Comparison of ENCODE assay signal across 34 cellular contexts in the genomic region with DNA sequence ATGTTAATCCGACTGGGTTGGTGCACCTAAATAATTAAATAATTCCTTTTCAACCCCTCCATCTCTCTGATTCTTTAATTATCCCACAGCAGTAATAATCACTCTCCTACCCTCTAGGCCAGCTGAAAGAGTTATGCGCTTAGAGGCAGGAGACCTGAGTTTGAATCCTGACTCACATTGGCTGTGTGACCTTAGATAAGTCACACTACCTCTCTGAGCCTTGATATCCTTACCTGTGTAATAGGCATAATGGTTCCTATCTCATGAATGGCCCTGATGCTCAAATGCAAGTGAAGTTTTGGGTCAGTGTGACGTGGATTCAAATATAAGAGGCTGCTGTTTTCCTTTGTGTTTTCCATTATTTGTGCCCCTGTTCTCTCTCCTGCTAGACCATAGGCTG. TPM values are rescaled to one million over a fixed set of nuclear protein-coding genes. Genes with fewer than 3 reads are reported as not detected.
"Had no signal": no experiment of that assay in that cellular context is flagged by ENCODE, and none has a peak within 500 bp of the region (broad histone marks: within the 10 kb centered on the region; RNA-seq: fewer than 3 reads in every experiment).

No MANE protein-coding gene starts in this region.

- H3K27ac Mint-ChIP-seq: activated CD4-positive, alpha-beta memory T cell treated with anti-CD3 and anti-CD28 coated beads, Interleukin-2, amount 10 ng/mL, durations not matched to agents 7 days and 5 days; activated CD4-positive, alpha-beta T cell treated with anti-CD3 and anti-CD28 coated beads, Interleukin-2, amount 10 ng/mL, durations not matched to agents 24 days and 14 days; activated naive CD4-positive, alpha-beta T cell treated with anti-CD3 and anti-CD28 coated beads, Interleukin-2, amount 50 U/mL, for 72 hours; activated T-cell treated with anti-CD3 and anti-CD28 coated beads, Interleukin-2, amount 50 U/mL, for 24 hours; activated T-helper 17 cell treated with anti-CD3 and anti-CD28 coated beads, Interleukin-2, amount 50 U/mL, for 72 hours; naive thymus-derived CD4-positive, alpha-beta T cell; neural progenitor cell; stimulated activated memory B cell treated with anti-CD40 and anti-IgM and Interleukin-4, amounts not matched to agents 10 μg/mL and 1 μg/mL and 100 μg/mL, for 72 hours; T-helper 1 cell treated with Interleukin-12 subunit alpha and Interleukin-12 subunit beta and Interleukin-4 antibody, amounts not matched to agents 30 μg/mL and 1 μg/mL, for 36 hours had no signal

- H3K36me3 Mint-ChIP-seq: activated naive CD4-positive, alpha-beta T cell treated with anti-CD3 and anti-CD28 coated beads, Interleukin-2, amount 50 U/mL, for 72 hours; naive thymus-derived CD4-positive, alpha-beta T cell; neural progenitor cell; stimulated activated memory B cell treated with anti-CD40 and anti-IgM and Interleukin-4, amounts not matched to agents 10 μg/mL and 1 μg/mL and 100 μg/mL, for 72 hours had no signal

- FAIRE-seq: bronchial epithelial cell, keratinocyte, small intestine had no signal

- H3K36me3 ChIP-seq: esophagus squamous epithelium, neural progenitor cell, sigmoid colon, suprapubic skin, tibial nerve had no signal

- H3K4me1 Mint-ChIP-seq: activated CD4-positive, alpha-beta T cell treated with anti-CD3 and anti-CD28 coated beads, Interleukin-2, amount 10 ng/mL, durations not matched to agents 24 days and 14 days; activated T-helper 17 cell treated with anti-CD3 and anti-CD28 coated beads, Interleukin-2, amount 50 U/mL, for 72 hours; central memory CD8-positive, alpha-beta T cell; naive thymus-derived CD4-positive, alpha-beta T cell; stimulated activated memory B cell treated with anti-CD40 and anti-IgM and Interleukin-4, amounts not matched to agents 10 μg/mL and 1 μg/mL and 100 μg/mL, for 72 hours had no signal

- H3K9me3 ChIP-seq: esophagus squamous epithelium, sigmoid colon, suprapubic skin, tibial nerve had no signal

- DNase-seq: activated CD4-positive, alpha-beta memory T cell treated with anti-CD3 and anti-CD28 coated beads, Interleukin-2, amount 10 ng/mL, durations not matched to agents 7 days and 5 days; activated CD4-positive, alpha-beta T cell treated with anti-CD3 and anti-CD28 coated beads, Interleukin-2, amount 10 ng/mL, durations not matched to agents 24 days and 14 days; activated CD4-positive, CD25-positive, alpha-beta regulatory T cell treated with anti-CD3 and anti-CD28 coated beads, Interleukin-2, amount 50 U/mL, for 72 hours; activated CD8-positive, alpha-beta memory T cell treated with anti-CD3 and anti-CD28 coated beads, Interleukin-2, amount 50 U/mL, for 48 hours; activated T-cell treated with anti-CD3 and anti-CD28 coated beads, Interleukin-2, amount 50 U/mL, for 24 hours; dermis blood vessel endothelial cell; effector CD4-positive, alpha-beta T cell; esophagus squamous epithelium; foreskin melanocyte; glutamatergic neuron; left cardiac atrium; mammary epithelial cell; naive thymus-derived CD4-positive, alpha-beta T cell; occipital lobe; sigmoid colon; small intestine; stimulated activated CD4-positive, alpha-beta T cell treated with anti-CD3 and anti-CD28 coated beads, Interleukin-1b, Interleukin-23, amount 100 ng/mL, for 48 hours; stimulated activated CD4-positive, alpha-beta T cell treated with anti-CD3 and anti-CD28 coated beads, Interleukin-4, amount 100 ng/mL, for 4 hours; stimulated activated CD8-positive, alpha-beta memory T cell treated with anti-CD3 and anti-CD28 coated beads, Interleukin-4, amount 100 ng/mL, for 48 hours; SW 1271; T1000 had no signal

- H3K27me3 Mint-ChIP-seq: activated T-cell treated with anti-CD3 and anti-CD28 coated beads, Interleukin-2, amount 50 U/mL, for 24 hours; activated T-helper 17 cell treated with anti-CD3 and anti-CD28 coated beads, Interleukin-2, amount 50 U/mL, for 72 hours; central memory CD8-positive, alpha-beta T cell; naive thymus-derived CD4-positive, alpha-beta T cell; stimulated activated memory B cell treated with anti-CD40 and anti-IgM and Interleukin-4, amounts not matched to agents 10 μg/mL and 1 μg/mL and 100 μg/mL, for 72 hours had no signal

- ATAC-seq: activated naive CD4-positive, alpha-beta T cell treated with anti-CD3 and anti-CD28 coated beads, Interleukin-2, amount 50 U/mL, for 72 hours; activated T-helper 17 cell treated with anti-CD3 and anti-CD28 coated beads, Interleukin-2, amount 50 U/mL, for 72 hours; naive thymus-derived CD4-positive, alpha-beta T cell; stimulated activated memory B cell treated with anti-CD40 and anti-IgM and Interleukin-4, amounts not matched to agents 10 μg/mL and 1 μg/mL and 100 μg/mL, for 72 hours had no signal

- H3K4me1 ChIP-seq: parathyroid adenoma, tibial nerve had no signal

- H3K27me3 ChIP-seq: esophagus squamous epithelium, neural progenitor cell, sigmoid colon, suprapubic skin, tibial nerve had no signal

- H3K4me3 ChIP-seq: esophagus squamous epithelium, neural progenitor cell, sigmoid colon, suprapubic skin, tibial nerve had no signal

- H3K9me3 Mint-ChIP-seq: activated CD4-positive, alpha-beta memory T cell treated with anti-CD3 and anti-CD28 coated beads, Interleukin-2, amount 10 ng/mL, durations not matched to agents 7 days and 5 days; activated CD4-positive, alpha-beta T cell treated with anti-CD3 and anti-CD28 coated beads, Interleukin-2, amount 10 ng/mL, durations not matched to agents 24 days and 14 days; activated naive CD4-positive, alpha-beta T cell treated with anti-CD3 and anti-CD28 coated beads, Interleukin-2, amount 50 U/mL, for 72 hours; activated T-cell treated with anti-CD3 and anti-CD28 coated beads, Interleukin-2, amount 50 U/mL, for 24 hours; activated T-helper 17 cell treated with anti-CD3 and anti-CD28 coated beads, Interleukin-2, amount 50 U/mL, for 72 hours; central memory CD8-positive, alpha-beta T cell; naive thymus-derived CD4-positive, alpha-beta T cell; neural progenitor cell; stimulated activated memory B cell treated with anti-CD40 and anti-IgM and Interleukin-4, amounts not matched to agents 10 μg/mL and 1 μg/mL and 100 μg/mL, for 72 hours; T-helper 1 cell treated with Interleukin-12 subunit alpha and Interleukin-12 subunit beta and Interleukin-4 antibody, amounts not matched to agents 30 μg/mL and 1 μg/mL, for 36 hours had no signal

- H3K4me3 Mint-ChIP-seq: activated CD4-positive, alpha-beta memory T cell treated with anti-CD3 and anti-CD28 coated beads, Interleukin-2, amount 10 ng/mL, durations not matched to agents 7 days and 5 days; activated CD4-positive, alpha-beta T cell treated with anti-CD3 and anti-CD28 coated beads, Interleukin-2, amount 10 ng/mL, durations not matched to agents 24 days and 14 days; activated T-cell treated with anti-CD3 and anti-CD28 coated beads, Interleukin-2, amount 50 U/mL, for 24 hours; activated T-helper 17 cell treated with anti-CD3 and anti-CD28 coated beads, Interleukin-2, amount 50 U/mL, for 72 hours; central memory CD8-positive, alpha-beta T cell; naive thymus-derived CD4-positive, alpha-beta T cell; neural progenitor cell; stimulated activated memory B cell treated with anti-CD40 and anti-IgM and Interleukin-4, amounts not matched to agents 10 μg/mL and 1 μg/mL and 100 μg/mL, for 72 hours; T-helper 1 cell treated with Interleukin-12 subunit alpha and Interleukin-12 subunit beta and Interleukin-4 antibody, amounts not matched to agents 30 μg/mL and 1 μg/mL, for 36 hours had no signal

- H3K4me2 ChIP-seq: neural progenitor cell had no signal

- H3K27ac ChIP-seq: epithelial cell of prostate, esophagus squamous epithelium, neural progenitor cell, parathyroid adenoma, tibial nerve had no signal

RNA-seq across cellular contexts. Expression of a gene that starts 8.1 kb away (rescaled TPM):
- total RNA-seq: activated CD4-positive, alpha-beta memory T cell treated with anti-CD3 and anti-CD28 coated beads, Interleukin-2, amount 10 ng/mL, durations not matched to agents 7 days and 5 days; activated CD4-positive, alpha-beta T cell treated with anti-CD3 and anti-CD28 coated beads, Interleukin-2, amount 10 ng/mL, durations not matched to agents 24 days and 14 days; activated naive CD4-positive, alpha-beta T cell treated with anti-CD3 and anti-CD28 coated beads, Interleukin-2, amount 50 U/mL, for 72 hours; activated T-helper 17 cell treated with anti-CD3 and anti-CD28 coated beads, Interleukin-2, amount 50 U/mL, for 72 hours; dermis blood vessel endothelial cell; naive thymus-derived CD4-positive, alpha-beta T cell had no signal
- polyA plus RNA-seq: naive thymus-derived CD4-positive, alpha-beta T cell had no signal

RNA-seq across cellular contexts. Expression of a gene that starts 39.1 kb away (rescaled TPM):
- total RNA-seq: activated CD4-positive, alpha-beta memory T cell treated with anti-CD3 and anti-CD28 coated beads, Interleukin-2, amount 10 ng/mL, durations not matched to agents 7 days and 5 days; activated CD4-positive, alpha-beta T cell treated with anti-CD3 and anti-CD28 coated beads, Interleukin-2, amount 10 ng/mL, durations not matched to agents 24 days and 14 days; activated naive CD4-positive, alpha-beta T cell treated with anti-CD3 and anti-CD28 coated beads, Interleukin-2, amount 50 U/mL, for 72 hours; activated T-helper 17 cell treated with anti-CD3 and anti-CD28 coated beads, Interleukin-2, amount 50 U/mL, for 72 hours; dermis blood vessel endothelial cell; naive thymus-derived CD4-positive, alpha-beta T cell; occipital lobe; tibial nerve; urinary bladder had no signal
- polyA plus RNA-seq: naive thymus-derived CD4-positive, alpha-beta T cell had no signal
